In the genomic region with DNA sequence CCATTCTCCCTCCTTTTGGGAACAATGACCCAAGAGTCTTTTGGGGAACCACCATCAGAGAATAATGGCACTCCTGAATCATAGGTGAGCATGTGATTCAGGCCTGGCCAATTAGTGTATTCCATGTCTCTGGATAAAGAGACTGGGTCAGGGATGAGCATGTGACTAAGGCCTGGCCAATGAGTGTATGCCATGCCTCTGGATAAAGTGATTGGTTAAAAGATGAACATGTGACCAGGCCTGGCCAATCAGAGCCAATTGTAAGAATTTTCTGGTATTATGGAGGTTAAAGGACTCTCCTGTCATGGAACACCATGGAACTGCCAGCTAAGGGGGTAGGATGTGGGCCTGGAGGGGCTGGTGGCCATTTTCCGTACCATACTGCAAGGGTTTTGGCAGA, we compare ENCODE assay signal across 21 cellular contexts.
DNase-seq lines count a peak whose midpoint lies in the region; ATAC-seq, FAIRE-seq and TF ChIP-seq lines count a peak whose summit lies in the region.
"Had no signal": no experiment of that assay in that cellular context is flagged by ENCODE, and none has a peak within 500 bp of the region (broad histone marks: within the 10 kb centered on the region; RNA-seq: fewer than 3 reads in every experiment).

No MANE protein-coding gene starts in this region.

- H3K9me3 Mint-ChIP-seq in neural progenitor cell, result peaks cover 7% of the 10 kb centered on the region

- H3K36me3 ChIP-seq in SK-N-SH (replicated peaks in 1 of 2; ENCODE audit: control insufficient read depth in 1 of 2, insufficient read depth in 2 of 2, low read length in 1 of 2) (no peaks in the 10 kb centered on the region), neural progenitor cell (no peaks in the 10 kb centered on the region)
- H3K36me3 ChIP-seq: HAP-1, SJSA1 had no signal

- WGBS in SK-N-SH (ENCODE audit: low lambda C conversion rate), result 60% methylated on average over 1 of the region's 1 CpG

- ATAC-seq in SK-N-SH treated with all-trans-retinoic acid at 6 μM for 48 hours, result no peak
- ATAC-seq: PC-3 had no signal

- H2AFZ ChIP-seq in SK-N-SH (ENCODE audit: low read depth), result no peak overlapping the region
- no peak overlapping the region for H2AFZ ChIP-seq in neural progenitor cell (replicated peaks)

- peaks cover 31% of the 10 kb centered on the region for H3K4me1 Mint-ChIP-seq in neural progenitor cell

- no peak for TF ChIP-seq EP300 in SK-N-SH (IDR thresholded peaks at IDR 0.05; ENCODE audit: borderline replicate concordance in 1 of 2, low read depth in 1 of 2, low read length in 1 of 2)

- no peak overlapping the region for H3K4me2 ChIP-seq in SK-N-SH
- H3K4me2 ChIP-seq in neural progenitor cell, result no peak overlapping the region

- H3K27ac ChIP-seq in SK-N-SH (ENCODE audit: low read depth in 2 of 2, low read length in 1 of 2) (no peak overlapping the region), neural progenitor cell (no peak overlapping the region)
- H3K27ac ChIP-seq: C4-2B, SJSA1 had no signal

- POLR2A ChIA-PET in SK-N-SH (lab: Yijun Ruan, JAX), result interaction anchor here (0.9 to 1.1 kb wide), 2 partner anchors 9 to 13 kb away, joined by 3 read pairs; no protein-coding TSS in a partner anchor

- no peak for TF ChIP-seq RAD21 in SK-N-SH (IDR thresholded peaks at IDR 0.05; ENCODE audit: low read length)

- H3K9me3 ChIP-seq in SK-N-SH (no peaks in the 10 kb centered on the region), neural progenitor cell (ENCODE audit: low read depth) (no peaks in the 10 kb centered on the region)
- H3K9me3 ChIP-seq: HAP-1, SJSA1 had no signal

- H3K9ac ChIP-seq in SK-N-SH (no peak overlapping the region), neural progenitor cell (no peak overlapping the region)

- peaks cover 32% of the 10 kb centered on the region for H3K36me3 Mint-ChIP-seq in neural progenitor cell

- peak overlapping the region; percentile 7 for H3K27ac Mint-ChIP-seq in neural progenitor cell

- no peaks in the 10 kb centered on the region for H3K27me3 Mint-ChIP-seq in neural progenitor cell (ENCODE audit: insufficient read depth, low read depth)

- DNase-seq in SK-N-SH, result no peak
- peak; percentile 1 for DNase-seq in Jurkat, Clone E6-1 (ENCODE audit: low read depth, low spot score)
- peak; percentile 8 for DNase-seq in SW480 (ENCODE audit: low spot score)
- no peak for DNase-seq in neural progenitor cell (ENCODE audit: low spot score)
- DNase-seq in GM12892 (ENCODE audit: insufficient read length), result no peak
- DNase-seq in NCI-H2227 (lab: John Stamatoyannopoulos, UW; ENCODE audit: unreplicated experiment), result no peak
- DNase-seq in C1 segment of cervical spinal cord (lab: John Stamatoyannopoulos, UW), result no peak
- DNase-seq: EL, KG1, NCI-H1092, NCI-H146, NCI-H2081, NCI-H526 treated with DMSO at 0.1 percent for 48 hours, PC-3, T-helper 1 cell had no signal

- H4K20me1 ChIP-seq in SK-N-SH (ENCODE audit: insufficient read depth) (no peaks in the 10 kb centered on the region), neural progenitor cell (ENCODE audit: low read depth) (peaks cover 8% of the 10 kb centered on the region)

- no peak for TF ChIP-seq CTCF in SK-N-SH (IDR thresholded peaks at IDR 0.05)
- no peak for TF ChIP-seq CTCF in neural progenitor cell (IDR thresholded peaks at IDR 0.05)

- TF ChIP-seq POLR2A in GM12892 (IDR thresholded peaks at IDR 0.05; ENCODE audit: low read depth, low read length), result no peak

- CTCF ChIA-PET in SK-N-SH (lab: Yijun Ruan, JAX), result interaction anchor here (0.9 to 2.8 kb wide), 4 partner anchors 9 to 26 kb away, joined by 3 to 9 read pairs (median 3); no protein-coding TSS in a partner anchor

- H3K4me3 Mint-ChIP-seq in neural progenitor cell, result no peak overlapping the region

- H3K4me1 ChIP-seq in SK-N-SH (ENCODE audit: control insufficient read depth in 1 of 2, insufficient read depth in 2 of 2, low read depth in 1 of 2, low read length in 1 of 2), result peaks cover 0 to 45% of the 10 kb centered on the region in 2 experiments; a peak in 2 of 4 replicates
- H3K4me1 ChIP-seq in neural progenitor cell, result peaks cover 35% of the 10 kb centered on the region
- H3K4me1 ChIP-seq: HAP-1, SJSA1 had no signal

- no peak overlapping the region for H3K4me3 ChIP-seq in SK-N-SH (ENCODE audit: low read depth in 2 of 2, low read length in 1 of 2)
- H3K4me3 ChIP-seq in Jurkat, Clone E6-1 (ENCODE audit: low read length), result no peak overlapping the region
- H3K4me3 ChIP-seq in neural progenitor cell, result no peak overlapping the region
- H3K4me3 ChIP-seq: HAP-1, SJSA1 had no signal

- no peak for FAIRE-seq in GM12892 (lab: Jason Lieb, UNC)
- FAIRE-seq: A204.1, HTR-8/SVneo had no signal

- no peaks in the 10 kb centered on the region for H3K79me2 ChIP-seq in SK-N-SH (ENCODE audit: insufficient read depth)
- peaks cover 15% of the 10 kb centered on the region for H3K79me2 ChIP-seq in neural progenitor cell (ENCODE audit: low read depth)

- H3K9me2 ChIP-seq in SK-N-SH, result no peaks in the 10 kb centered on the region

- no peaks in the 10 kb centered on the region for H3F3A ChIP-seq in SK-N-SH (replicated peaks; ENCODE audit: insufficient read depth)
- H3F3A ChIP-seq in neural progenitor cell (ENCODE audit: low read depth), result peaks cover 11% of the 10 kb centered on the region

- H3K27me3 ChIP-seq in SK-N-SH (ENCODE audit: insufficient read depth) (no peaks in the 10 kb centered on the region), neural progenitor cell (no peaks in the 10 kb centered on the region)
- H3K27me3 ChIP-seq: SJSA1 had no signal

TF ChIP-seq in SK-N-SH, 30 proteins besides CTCF, POLR2A, EP300 and RAD21:
- TF ChIP-seq SIN3A (IDR thresholded peaks at IDR 0.05; ENCODE audit: borderline replicate concordance, low read depth, low read length), result no peak
- no peak for TF ChIP-seq YY1 (IDR thresholded peaks at IDR 0.05; ENCODE audit: low read depth)
- TF ChIP-seq, protein P1, sequence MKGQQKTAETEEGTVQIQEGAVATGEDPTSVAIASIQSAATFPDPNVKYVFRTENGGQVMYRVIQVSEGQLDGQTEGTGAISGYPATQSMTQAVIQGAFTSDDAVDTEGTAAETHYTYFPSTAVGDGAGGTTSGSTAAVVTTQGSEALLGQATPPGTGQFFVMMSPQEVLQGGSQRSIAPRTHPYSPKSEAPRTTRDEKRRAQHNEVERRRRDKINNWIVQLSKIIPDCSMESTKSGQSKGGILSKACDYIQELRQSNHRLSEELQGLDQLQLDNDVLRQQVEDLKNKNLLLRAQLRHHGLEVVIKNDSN (IDR thresholded peaks at IDR 0.05; ENCODE audit: borderline replicate concordance, low read depth), result peak; percentile 34; the same call in 1 of the 2 replicates
- TF ChIP-seq FOXM1 (IDR thresholded peaks at IDR 0.05; ENCODE audit: low read depth), result no peak
- no peak for TF ChIP-seq GATA2 (CRISPR knock-in tag; IDR thresholded peaks at IDR 0.05)
- no peak for TF ChIP-seq TAF1 (IDR thresholded peaks at IDR 0.05; ENCODE audit: borderline replicate concordance, low read depth, low read length)

TF ChIP-seq in SK-N-SH treated with all-trans-retinoic acid at 6 μM for 48 hours, 23 proteins besides CTCF, POLR2A, EP300 and RAD21:
- TF ChIP-seq ZNF8 (CRISPR knock-in tag; IDR thresholded peaks at IDR 0.05) (no peak), TCF4 (CRISPR knock-in tag; IDR thresholded peaks at IDR 0.05; ENCODE audit: borderline replicate concordance) (no peak), ISL1 (CRISPR knock-in tag; IDR thresholded peaks at IDR 0.05) (no peak), BACH2 (CRISPR knock-in tag; IDR thresholded peaks at IDR 0.05; ENCODE audit: borderline replicate concordance) (no peak), ZNF565 (CRISPR knock-in tag; conservative IDR thresholded peaks at IDR 0.05; ENCODE audit: low read depth) (no peak), CSDC2 (CRISPR knock-in tag; IDR thresholded peaks at IDR 0.05) (no peak), ARNTL (CRISPR knock-in tag; IDR thresholded peaks at IDR 0.05; ENCODE audit: borderline replicate concordance, low read depth) (no peak), ZFP3 (CRISPR knock-in tag; IDR thresholded peaks at IDR 0.05) (no peak)
- TF ChIP-seq, protein P2, sequence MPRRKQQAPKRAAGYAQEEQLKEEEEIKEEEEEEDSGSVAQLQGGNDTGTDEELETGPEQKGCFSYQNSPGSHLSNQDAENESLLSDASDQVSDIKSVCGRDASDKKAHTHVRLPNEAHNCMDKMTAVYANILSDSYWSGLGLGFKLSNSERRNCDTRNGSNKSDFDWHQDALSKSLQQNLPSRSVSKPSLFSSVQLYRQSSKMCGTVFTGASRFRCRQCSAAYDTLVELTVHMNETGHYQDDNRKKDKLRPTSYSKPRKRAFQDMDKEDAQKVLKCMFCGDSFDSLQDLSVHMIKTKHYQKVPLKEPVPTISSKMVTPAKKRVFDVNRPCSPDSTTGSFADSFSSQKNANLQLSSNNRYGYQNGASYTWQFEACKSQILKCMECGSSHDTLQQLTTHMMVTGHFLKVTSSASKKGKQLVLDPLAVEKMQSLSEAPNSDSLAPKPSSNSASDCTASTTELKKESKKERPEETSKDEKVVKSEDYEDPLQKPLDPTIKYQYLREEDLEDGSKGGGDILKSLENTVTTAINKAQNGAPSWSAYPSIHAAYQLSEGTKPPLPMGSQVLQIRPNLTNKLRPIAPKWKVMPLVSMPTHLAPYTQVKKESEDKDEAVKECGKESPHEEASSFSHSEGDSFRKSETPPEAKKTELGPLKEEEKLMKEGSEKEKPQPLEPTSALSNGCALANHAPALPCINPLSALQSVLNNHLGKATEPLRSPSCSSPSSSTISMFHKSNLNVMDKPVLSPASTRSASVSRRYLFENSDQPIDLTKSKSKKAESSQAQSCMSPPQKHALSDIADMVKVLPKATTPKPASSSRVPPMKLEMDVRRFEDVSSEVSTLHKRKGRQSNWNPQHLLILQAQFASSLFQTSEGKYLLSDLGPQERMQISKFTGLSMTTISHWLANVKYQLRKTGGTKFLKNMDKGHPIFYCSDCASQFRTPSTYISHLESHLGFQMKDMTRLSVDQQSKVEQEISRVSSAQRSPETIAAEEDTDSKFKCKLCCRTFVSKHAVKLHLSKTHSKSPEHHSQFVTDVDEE (CRISPR knock-in tag; IDR thresholded peaks at IDR 0.05), result no peak

Comparison
In these comparisons a context has a peak if more than half of its experiments do, and no peak if none do; other contexts are left out.
1. DNase-seq: peak in Jurkat, Clone E6-1 (single experiment) and SW480 (single experiment); none in SK-N-SH (single experiment), neural progenitor cell (single experiment), GM12892 (single experiment), NCI-H2227 (single experiment) and C1 segment of cervical spinal cord (0 of 14).